ENCODE assay signal across 29 cellular contexts in genomic region chr11:129295746-129296145, GRCh38.
DNase-seq lines count a peak whose midpoint lies in the region; ATAC-seq, FAIRE-seq and TF ChIP-seq lines count a peak whose summit lies in the region.
"Had no signal": no experiment of that assay in that cellular context is flagged by ENCODE, and none has a peak within 500 bp of the region (broad histone marks: within the 10 kb centered on the region; RNA-seq: fewer than 3 reads in every experiment).

No MANE protein-coding gene starts in this region.

- H3K36me3 ChIP-seq in brain microvascular endothelial cell (replicated peaks) = no peaks in the 10 kb centered on the region
- H3K36me3 ChIP-seq: gastroesophageal sphincter, transverse colon had no signal

- H3K36me3 Mint-ChIP-seq in activated naive CD4-positive, alpha-beta T cell treated with anti-CD3 and anti-CD28 coated beads, Interleukin-2, amount 50 U/mL, for 72 hours = no peaks in the 10 kb centered on the region
- H3K36me3 Mint-ChIP-seq: activated naive CD4-positive, alpha-beta T cell treated with anti-CD3 and anti-CD28 coated beads, Interleukin-2, amount 50 U/mL, for 24 hours; naive thymus-derived CD8-positive, alpha-beta T cell had no signal

- no peaks in the 10 kb centered on the region for H3K27me3 ChIP-seq in brain microvascular endothelial cell (replicated peaks)
- H3K27me3 ChIP-seq: body of pancreas, transverse colon had no signal

- H3K27ac Mint-ChIP-seq in stimulated activated naive CD8-positive, alpha-beta T cell treated with anti-CD3 and anti-CD28 coated beads, Interleukin-15, amount 100 ng/mL, for 72 hours = no peak overlapping the region
- H3K27ac Mint-ChIP-seq in activated naive CD4-positive, alpha-beta T cell treated with anti-CD3 and anti-CD28 coated beads, Interleukin-2, amount 50 U/mL, for 72 hours = no peak overlapping the region
- H3K27ac Mint-ChIP-seq: activated CD8-positive, alpha-beta T cell treated with anti-CD3 and anti-CD28 coated beads for 36 hours; activated naive CD4-positive, alpha-beta T cell treated with anti-CD3 and anti-CD28 coated beads, Interleukin-2, amount 50 U/mL, for 24 hours; activated T-helper 17 cell treated with anti-CD3 and anti-CD28 coated beads, Interleukin-2, amount 50 U/mL, for 72 hours; naive thymus-derived CD8-positive, alpha-beta T cell; T-helper 1 cell treated with Interleukin-12 subunit alpha and Interleukin-12 subunit beta and Interleukin-4 antibody, amounts not matched to agents 30 μg/mL and 1 μg/mL, for 36 hours had no signal

- H3K4me3 Mint-ChIP-seq in stimulated activated naive CD8-positive, alpha-beta T cell treated with anti-CD3 and anti-CD28 coated beads, Interleukin-15, amount 100 ng/mL, for 72 hours = no peak overlapping the region
- H3K4me3 Mint-ChIP-seq: activated CD8-positive, alpha-beta T cell treated with anti-CD3 and anti-CD28 coated beads for 36 hours; activated naive CD4-positive, alpha-beta T cell treated with anti-CD3 and anti-CD28 coated beads, Interleukin-2, amount 50 U/mL, for 24 hours; activated T-helper 17 cell treated with anti-CD3 and anti-CD28 coated beads, Interleukin-2, amount 50 U/mL, for 72 hours; naive thymus-derived CD8-positive, alpha-beta T cell; T-helper 1 cell treated with Interleukin-12 subunit alpha and Interleukin-12 subunit beta and Interleukin-4 antibody, amounts not matched to agents 30 μg/mL and 1 μg/mL, for 36 hours had no signal

- in situ Hi-C loops in brain microvascular endothelial cell (cut with HindIII; ENCODE audit: low pct_ligation_motif_present, low sequenced_read_pairs) = no loop called here

- H3K4me3 ChIP-seq in brain microvascular endothelial cell (ENCODE audit: low read depth, low read length) = no peak overlapping the region
- H3K4me3 ChIP-seq: body of pancreas, gastroesophageal sphincter, smooth muscle cell, transverse colon had no signal

- peaks cover 26% of the 10 kb centered on the region for H3K27me3 Mint-ChIP-seq in stimulated activated naive CD8-positive, alpha-beta T cell treated with anti-CD3 and anti-CD28 coated beads, Interleukin-15, amount 100 ng/mL, for 72 hours

- H3K4me1 Mint-ChIP-seq in stimulated activated naive CD8-positive, alpha-beta T cell treated with anti-CD3 and anti-CD28 coated beads, Interleukin-15, amount 100 ng/mL, for 72 hours = peaks cover 18% of the 10 kb centered on the region
- H3K4me1 Mint-ChIP-seq: activated naive CD4-positive, alpha-beta T cell treated with anti-CD3 and anti-CD28 coated beads, Interleukin-2, amount 50 U/mL, for 24 hours; activated T-helper 17 cell treated with anti-CD3 and anti-CD28 coated beads, Interleukin-2, amount 50 U/mL, for 72 hours had no signal

- FAIRE-seq in urothelium cell line (lab: Jason Lieb, UNC) = no peak
- FAIRE-seq: colon, GM19239, keratinocyte had no signal

- no peaks in the 10 kb centered on the region for H3K9me3 Mint-ChIP-seq in stimulated activated naive CD8-positive, alpha-beta T cell treated with anti-CD3 and anti-CD28 coated beads, Interleukin-15, amount 100 ng/mL, for 72 hours
- H3K9me3 Mint-ChIP-seq in activated naive CD4-positive, alpha-beta T cell treated with anti-CD3 and anti-CD28 coated beads, Interleukin-2, amount 50 U/mL, for 72 hours = no peaks in the 10 kb centered on the region
- H3K9me3 Mint-ChIP-seq: activated CD8-positive, alpha-beta T cell treated with anti-CD3 and anti-CD28 coated beads for 36 hours; activated naive CD4-positive, alpha-beta T cell treated with anti-CD3 and anti-CD28 coated beads, Interleukin-2, amount 50 U/mL, for 24 hours; activated T-helper 17 cell treated with anti-CD3 and anti-CD28 coated beads, Interleukin-2, amount 50 U/mL, for 72 hours; naive thymus-derived CD8-positive, alpha-beta T cell; T-helper 1 cell treated with Interleukin-12 subunit alpha and Interleukin-12 subunit beta and Interleukin-4 antibody, amounts not matched to agents 30 μg/mL and 1 μg/mL, for 36 hours had no signal

- ATAC-seq in stimulated activated naive CD8-positive, alpha-beta T cell treated with anti-CD3 and anti-CD28 coated beads, Interleukin-15, Interleukin-2, amounts not matched to agents 100 U/mL and 50 U/mL, for 24 hours = peak; percentile 64
- ATAC-seq in stimulated activated naive CD8-positive, alpha-beta T cell treated with anti-CD3 and anti-CD28 coated beads, Interleukin-15, amount 100 ng/mL, for 72 hours = no peak
- ATAC-seq in HG03175 (IDR thresholded peaks at IDR 0.05; ENCODE audit: unreplicated experiment) = no peak
- ATAC-seq in activated naive CD4-positive, alpha-beta T cell treated with anti-CD3 and anti-CD28 coated beads, Interleukin-2, amount 50 U/mL, for 72 hours = no peak
- ATAC-seq: activated CD8-positive, alpha-beta T cell treated with anti-CD3 and anti-CD28 coated beads for 36 hours; activated T-helper 17 cell treated with anti-CD3 and anti-CD28 coated beads, Interleukin-2, amount 50 U/mL, for 72 hours; body of pancreas; esophagus mucosa; gastroesophageal sphincter; naive thymus-derived CD8-positive, alpha-beta T cell had no signal

- no peak for DNase-seq in stimulated activated naive CD8-positive, alpha-beta T cell treated with anti-CD3 and anti-CD28 coated beads, Interleukin-15, Interleukin-2, amounts not matched to agents 100 U/mL and 50 U/mL, for 24 hours
- no peak for DNase-seq in stimulated activated naive CD8-positive, alpha-beta T cell treated with anti-CD3 and anti-CD28 coated beads, Interleukin-15, amount 100 ng/mL, for 72 hours
- peak; percentile 73 for DNase-seq in brain microvascular endothelial cell
- peak; percentile 66 for DNase-seq in islet precursor cell
- DNase-seq in urothelium cell line (ENCODE audit: low spot score) = peak; percentile 17
- DNase-seq in CD1c-positive myeloid dendritic cell (ENCODE audit: extremely low spot score) = no peak
- no peak for DNase-seq in activated naive CD4-positive, alpha-beta T cell treated with anti-CD3 and anti-CD28 coated beads, Interleukin-2, amount 50 U/mL, for 72 hours (ENCODE audit: low spot score in 2 of 2)
- DNase-seq: activated CD4-positive, CD25-positive, alpha-beta regulatory T cell treated with anti-CD3 and anti-CD28 coated beads, Interleukin-2, amount 50 U/mL, for 72 hours; activated CD8-positive, alpha-beta T cell treated with anti-CD3 and anti-CD28 coated beads for 36 hours; body of pancreas; GDM1; naive thymus-derived CD8-positive, alpha-beta T cell; NCI-H1436; NCI-H446; retina; stimulated activated CD4-positive, alpha-beta T cell treated with anti-CD3 and anti-CD28 coated beads, Interleukin-1b, Interleukin-23, amount 100 ng/mL, for 48 hours; stimulated activated CD8-positive, alpha-beta memory T cell treated with anti-CD3 and anti-CD28 coated beads, Interleukin-4, amount 100 ng/mL, for 48 hours; transverse colon had no signal

- TF ChIP-seq CTCF in brain microvascular endothelial cell (IDR thresholded peaks at IDR 0.05; ENCODE audit: low read depth, low read length, missing control alignments) = no peak

- H3K27ac ChIP-seq in brain microvascular endothelial cell = peak overlapping the region; percentile 33
- H3K27ac ChIP-seq: body of pancreas, gastroesophageal sphincter, RWPE1, transverse colon had no signal

Comparison
In these comparisons a context has a peak if more than half of its experiments do, and no peak if none do; other contexts are left out.
1. DNase-seq: peak in brain microvascular endothelial cell (single experiment), islet precursor cell (single experiment) and urothelium cell line (single experiment); none in stimulated activated naive CD8-positive, alpha-beta T cell treated with anti-CD3 and anti-CD28 coated beads, Interleukin-15, Interleukin-2, amounts not matched to agents 100 U/mL and 50 U/mL, for 24 hours (single experiment), stimulated activated naive CD8-positive, alpha-beta T cell treated with anti-CD3 and anti-CD28 coated beads, Interleukin-15, amount 100 ng/mL, for 72 hours (0 of 2), CD1c-positive myeloid dendritic cell (single experiment) and activated naive CD4-positive, alpha-beta T cell treated with anti-CD3 and anti-CD28 coated beads, Interleukin-2, amount 50 U/mL, for 72 hours (0 of 2).